22 cellular contexts compared by ENCODE assay signal in genomic region chr1:243332440-243332839, GRCh38.
DNase-seq lines count a peak whose midpoint lies in the region; ATAC-seq, FAIRE-seq and TF ChIP-seq lines count a peak whose summit lies in the region.
"Had no signal": no experiment of that assay in that cellular context is flagged by ENCODE, and none has a peak within 500 bp of the region (broad histone marks: within the 10 kb centered on the region; RNA-seq: fewer than 3 reads in every experiment).

No MANE protein-coding gene starts in this region.

- H3K9me3 Mint-ChIP-seq in activated CD4-positive, alpha-beta T cell treated with anti-CD3 and anti-CD28 coated beads, Interleukin-2, amount 10 ng/mL, durations not matched to agents 24 days and 14 days, result no peaks in the 10 kb centered on the region
- H3K9me3 Mint-ChIP-seq: CD4-positive, alpha-beta memory T cell; CD4-positive, CD25-positive, alpha-beta regulatory T cell; CD8-positive, alpha-beta memory T cell had no signal

- H3K36me3 Mint-ChIP-seq in activated CD4-positive, alpha-beta T cell treated with anti-CD3 and anti-CD28 coated beads, Interleukin-2, amount 10 ng/mL, durations not matched to agents 24 days and 14 days (ENCODE audit: low read depth), result peaks cover 27% of the 10 kb centered on the region

- BruUV-seq in K562 (replicated peaks; lab: Mats Ljungman, UMichigan), result no TSS peak

- peak; percentile 40 for DNase-seq in activated CD4-positive, alpha-beta T cell treated with anti-CD3 and anti-CD28 coated beads, Interleukin-2, amount 10 ng/mL, durations not matched to agents 24 days and 14 days
- no peak for DNase-seq in activated CD4-positive, alpha-beta T cell treated with anti-CD3 and anti-CD28 coated beads for 48 hours
- no peak for DNase-seq in A549 (ENCODE audit: low read depth in 1 of 2, low spot score in 1 of 2)
- no peak for DNase-seq in K562 (ENCODE audit: extremely low read depth in 1 of 4, low spot score in 3 of 4)
- DNase-seq: ACHN; BE2C; C1 segment of cervical spinal cord; Caco-2; Calu3; CD4-positive, alpha-beta memory T cell; CD4-positive, CD25-positive, alpha-beta regulatory T cell; CD8-positive, alpha-beta memory T cell; DMS79 treated with DMSO at 0.1 percent for 48 hours; GF-D8 had no signal

- peaks cover 8% of the 10 kb centered on the region for H3K36me3 ChIP-seq in K562 (ENCODE audit: control insufficient read depth, insufficient read depth, low read length)
- H3K36me3 ChIP-seq: BE2C had no signal

- H3K4me1 ChIP-seq in A549 (no peaks in the 10 kb centered on the region), K562 (replicated peaks in 1 of 2; ENCODE audit: control insufficient read depth in 2 of 2, insufficient read depth in 2 of 2, low read length in 2 of 2) (no peaks in the 10 kb centered on the region)
- H3K4me1 ChIP-seq: BE2C, BLaER1, Caco-2 had no signal

- TF ChIP-seq CTCF in A549 (IDR thresholded peaks at IDR 0.05) (no peak), K562 (IDR thresholded peaks at IDR 0.05 in 2 of 3, conservative IDR thresholded peaks at IDR 0.05 in 1 of 3; ENCODE audit: insufficient read depth in 2 of 3, low read depth in 1 of 3, low read length in 3 of 3) (no peak)

- no peaks in the 10 kb centered on the region for H3K27me3 Mint-ChIP-seq in activated CD4-positive, alpha-beta T cell treated with anti-CD3 and anti-CD28 coated beads, Interleukin-2, amount 10 ng/mL, durations not matched to agents 24 days and 14 days
- H3K27me3 Mint-ChIP-seq: CD4-positive, alpha-beta memory T cell; CD4-positive, CD25-positive, alpha-beta regulatory T cell; CD8-positive, alpha-beta memory T cell had no signal

- H3K4me1 Mint-ChIP-seq in activated CD4-positive, alpha-beta T cell treated with anti-CD3 and anti-CD28 coated beads, Interleukin-2, amount 10 ng/mL, durations not matched to agents 24 days and 14 days, result peaks cover 3% of the 10 kb centered on the region
- H3K4me1 Mint-ChIP-seq: CD4-positive, alpha-beta memory T cell; CD8-positive, alpha-beta memory T cell had no signal

- H3K79me2 ChIP-seq in K562 (ENCODE audit: control insufficient read depth, insufficient read depth, low read length), result no peaks in the 10 kb centered on the region

- FAIRE-seq in A549 (lab: Jason Lieb, UNC) (peak; percentile 23), K562 (lab: Jason Lieb, UNC) (no peak)
- FAIRE-seq: G401.6, GM12891, GM19239 had no signal

- no peaks in the 10 kb centered on the region for H3K27me3 ChIP-seq in K562 (ENCODE audit: control insufficient read depth in 2 of 2, insufficient read depth in 2 of 2, low read length in 2 of 2)
- H3K27me3 ChIP-seq: BE2C, BLaER1 had no signal

- POLR2A ChIA-PET in A549 (lab: Yijun Ruan, JAX), result no interaction called here
- POLR2A ChIA-PET in K562 (lab: Yijun Ruan, JAX), result no interaction called here

- H3K27ac ChIP-seq in A549, result no peak overlapping the region
- H3K27ac ChIP-seq in K562 (ENCODE audit: extremely low read depth, low read depth, low read length), result no peak overlapping the region
- H3K27ac ChIP-seq: 22Rv1, BLaER1 had no signal

- H3K27ac Mint-ChIP-seq in activated CD4-positive, alpha-beta T cell treated with anti-CD3 and anti-CD28 coated beads, Interleukin-2, amount 10 ng/mL, durations not matched to agents 24 days and 14 days, result no peak overlapping the region
- H3K27ac Mint-ChIP-seq: CD4-positive, CD25-positive, alpha-beta regulatory T cell had no signal

- no peak overlapping the region for H2AFZ ChIP-seq in K562 (ENCODE audit: low read depth, low read length)

- H3K4me2 ChIP-seq in A549, result no peak overlapping the region
- no peak overlapping the region for H3K4me2 ChIP-seq in K562 (ENCODE audit: insufficient read depth, low read length)
- H3K4me2 ChIP-seq: BLaER1 had no signal

- in situ Hi-C loops in K562 (cut with MboI), result loop anchor here (10.0 to 25.0 kb wide), 2 partner anchors 495 to 932 kb away; no protein-coding TSS in a partner anchor

- CTCF ChIA-PET in A549 (lab: Yijun Ruan, JAX) (no interaction called here), K562 (lab: Yijun Ruan, JAX; ENCODE audit: low intra/inter-chr PET ratio) (no interaction called here)

- TF ChIP-seq POLR2A in A549 (IDR thresholded peaks at IDR 0.05; ENCODE audit: low read length) (no peak), K562 (conservative IDR thresholded peaks at IDR 0.05) (no peak)

- no peak overlapping the region for H3K9ac ChIP-seq in K562 (ENCODE audit: insufficient read depth in 1 of 2, low read depth in 2 of 2, low read length in 2 of 2)
- H3K9ac ChIP-seq: BLaER1 had no signal

- no peaks in the 10 kb centered on the region for H3K9me1 ChIP-seq in K562 (ENCODE audit: control insufficient read depth, insufficient read depth, low read length)

- H3K4me3 Mint-ChIP-seq in activated CD4-positive, alpha-beta T cell treated with anti-CD3 and anti-CD28 coated beads, Interleukin-2, amount 10 ng/mL, durations not matched to agents 24 days and 14 days, result no peak overlapping the region
- H3K4me3 Mint-ChIP-seq: CD14-positive monocyte; CD4-positive, alpha-beta memory T cell; CD4-positive, CD25-positive, alpha-beta regulatory T cell had no signal

- H3K4me3 ChIP-seq in A549, result no peak overlapping the region
- H3K4me3 ChIP-seq in K562, result no peak overlapping the region
- H3K4me3 ChIP-seq: BLaER1 had no signal

- ATAC-seq in A549 (no peak), K562 (no peak), HG03442 (IDR thresholded peaks at IDR 0.05; ENCODE audit: unreplicated experiment) (no peak), GM19395 (IDR thresholded peaks at IDR 0.05; ENCODE audit: unreplicated experiment) (no peak)

- H3K9me3 ChIP-seq in A549 (no peaks in the 10 kb centered on the region), K562 (replicated peaks; ENCODE audit: control insufficient read depth, insufficient read depth, low read depth, low read length) (no peaks in the 10 kb centered on the region)
- H3K9me3 ChIP-seq: BE2C, BLaER1, Caco-2 had no signal

- intact Hi-C loops in activated CD4-positive, alpha-beta T cell treated with anti-CD3 and anti-CD28 coated beads, Interleukin-2, amount 10 ng/mL, durations not matched to agents 24 days and 14 days (cut with micrococcal nuclease), result no loop called here
- intact Hi-C loops in K562 (cut with micrococcal nuclease), result no loop called here

- 92% methylated on average over 18 of the region's 18 CpGs for WGBS in A549 (ENCODE audit: missing lambda C conversion rate)
- 82% methylated on average over 18 of the region's 18 CpGs for WGBS in K562 (ENCODE audit: insufficient coverage, low coverage, missing lambda C conversion rate)

- H4K20me1 ChIP-seq in K562 (replicated peaks; ENCODE audit: control insufficient read depth, insufficient read depth, low read length), result no peaks in the 10 kb centered on the region
- H4K20me1 ChIP-seq: BLaER1 had no signal

- TF ChIP-seq RAD21 in A549 (conservative IDR thresholded peaks at IDR 0.05 in 1 of 2, IDR thresholded peaks at IDR 0.05 in 1 of 2) (no peak), K562 (CRISPR knock-in tag; conservative IDR thresholded peaks at IDR 0.05 in 1 of 2, IDR thresholded peaks at IDR 0.05 in 1 of 2) (no peak)

- TF ChIP-seq EP300 in A549 (IDR thresholded peaks at IDR 0.05) (no peak), K562 (IDR thresholded peaks at IDR 0.05; ENCODE audit: low read length) (no peak)

TF ChIP-seq in A549, 52 proteins besides CTCF, POLR2A, EP300 and RAD21 (continues in another document):
- TF ChIP-seq, protein P1, sequence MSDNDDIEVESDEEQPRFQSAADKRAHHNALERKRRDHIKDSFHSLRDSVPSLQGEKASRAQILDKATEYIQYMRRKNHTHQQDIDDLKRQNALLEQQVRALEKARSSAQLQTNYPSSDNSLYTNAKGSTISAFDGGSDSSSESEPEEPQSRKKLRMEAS (IDR thresholded peaks at IDR 0.05), result no peak
- TF ChIP-seq RFX5 (IDR thresholded peaks at IDR 0.05) (no peak), KDM1A (IDR thresholded peaks at IDR 0.05; ENCODE audit: low read depth) (no peak), ZC3H11A (IDR thresholded peaks at IDR 0.05) (no peak), NR3C1 (IDR thresholded peaks at IDR 0.05) (no peak), USF2 (IDR thresholded peaks at IDR 0.05) (no peak), POLR2AphosphoS2 (conservative IDR thresholded peaks at IDR 0.05; ENCODE audit: low read length) (no peak), KDM5A (IDR thresholded peaks at IDR 0.05) (no peak), FOSB (CRISPR knock-in tag; IDR thresholded peaks at IDR 0.05) (no peak), RNF2 (IDR thresholded peaks at IDR 0.05; ENCODE audit: borderline replicate concordance, low read depth) (no peak)

TF ChIP-seq in K562, 482 proteins besides CTCF, POLR2A, EP300 and RAD21 (continues in another document):
- TF ChIP-seq, protein P2, sequence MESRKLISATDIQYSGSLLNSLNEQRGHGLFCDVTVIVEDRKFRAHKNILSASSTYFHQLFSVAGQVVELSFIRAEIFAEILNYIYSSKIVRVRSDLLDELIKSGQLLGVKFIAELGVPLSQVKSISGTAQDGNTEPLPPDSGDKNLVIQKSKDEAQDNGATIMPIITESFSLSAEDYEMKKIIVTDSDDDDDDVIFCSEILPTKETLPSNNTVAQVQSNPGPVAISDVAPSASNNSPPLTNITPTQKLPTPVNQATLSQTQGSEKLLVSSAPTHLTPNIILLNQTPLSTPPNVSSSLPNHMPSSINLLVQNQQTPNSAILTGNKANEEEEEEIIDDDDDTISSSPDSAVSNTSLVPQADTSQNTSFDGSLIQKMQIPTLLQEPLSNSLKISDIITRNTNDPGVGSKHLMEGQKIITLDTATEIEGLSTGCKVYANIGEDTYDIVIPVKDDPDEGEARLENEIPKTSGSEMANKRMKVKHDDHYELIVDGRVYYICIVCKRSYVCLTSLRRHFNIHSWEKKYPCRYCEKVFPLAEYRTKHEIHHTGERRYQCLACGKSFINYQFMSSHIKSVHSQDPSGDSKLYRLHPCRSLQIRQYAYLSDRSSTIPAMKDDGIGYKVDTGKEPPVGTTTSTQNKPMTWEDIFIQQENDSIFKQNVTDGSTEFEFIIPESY (CRISPR knock-in tag; IDR thresholded peaks at IDR 0.05), result peak; percentile 64
- TF ChIP-seq POLR2AphosphoS2 (IDR thresholded peaks at IDR 0.05; ENCODE audit: low read length) (no peak), EP400 (IDR thresholded peaks at IDR 0.05) (no peak)
